18 cellular contexts compared by ENCODE assay signal in genomic region chr12:9708853-9709252, GRCh38. TPM values are rescaled to one million over a fixed set of nuclear protein-coding genes. Genes with fewer than 3 reads are reported as not detected.
A peak's percentile ranks its signal among the peaks of the same experiment; 100 is the strongest.
DNase-seq lines count a peak whose midpoint lies in the region; ATAC-seq, FAIRE-seq and TF ChIP-seq lines count a peak whose summit lies in the region.
"Had no signal": no experiment of that assay in that cellular context is flagged by ENCODE, and none has a peak within 500 bp of the region (broad histone marks: within the 10 kb centered on the region; RNA-seq: fewer than 3 reads in every experiment).

No MANE protein-coding gene starts in this region.

- H3K9me3 ChIP-seq in DND-41 (ENCODE audit: insufficient read depth, low read length, severe bottlenecking) (no peaks in the 10 kb centered on the region), endothelial cell of umbilical vein (replicated peaks; ENCODE audit: control insufficient read depth, insufficient read depth, low read length) (no peaks in the 10 kb centered on the region), psoas muscle (no peaks in the 10 kb centered on the region)
- H3K9me3 ChIP-seq: colonic mucosa, MG63 had no signal

- peak; percentile 73 for FAIRE-seq in endothelial cell of umbilical vein (lab: Jason Lieb, UNC)
- FAIRE-seq: endometrium had no signal

- H3K9me3 Mint-ChIP-seq in activated CD4-positive, alpha-beta T cell treated with anti-CD3 and anti-CD28 coated beads, Interleukin-2, amount 10 ng/mL, durations not matched to agents 24 days and 14 days, result peaks cover 12% of the 10 kb centered on the region
- H3K9me3 Mint-ChIP-seq in activated B cell treated with CpG ODN at 0.5 μM for 24 hours (peaks cover 5% of the 10 kb centered on the region), endothelial cell (ENCODE audit: unreplicated experiment) (no peaks in the 10 kb centered on the region)

- no peak for TF ChIP-seq CTCF in DND-41 (IDR thresholded peaks at IDR 0.05; ENCODE audit: borderline replicate concordance, extremely low read depth, low read length, poor library complexity, severe bottlenecking)
- TF ChIP-seq CTCF in activated B cell treated with CpG ODN at 0.5 μM for 24 hours (IDR thresholded peaks at IDR 0.05), result no peak
- TF ChIP-seq CTCF in endothelial cell of umbilical vein (IDR thresholded peaks at IDR 0.05; ENCODE audit: extremely low read depth in 1 of 2, insufficient read depth in 1 of 2, low read depth in 1 of 2, low read length in 2 of 2), result no peak
- TF ChIP-seq CTCF in psoas muscle (IDR thresholded peaks at IDR 0.05), result no peak
- TF ChIP-seq CTCF in endothelial cell (IDR thresholded peaks at IDR 0.05; ENCODE audit: unreplicated experiment), result no peak

- H3K27me3 Mint-ChIP-seq in activated CD4-positive, alpha-beta T cell treated with anti-CD3 and anti-CD28 coated beads, Interleukin-2, amount 10 ng/mL, durations not matched to agents 24 days and 14 days, result no peaks in the 10 kb centered on the region
- no peaks in the 10 kb centered on the region for H3K27me3 Mint-ChIP-seq in activated B cell treated with CpG ODN at 0.5 μM for 24 hours
- peaks cover 2% of the 10 kb centered on the region for H3K27me3 Mint-ChIP-seq in endothelial cell (ENCODE audit: unreplicated experiment)

- H2AFZ ChIP-seq in DND-41 (ENCODE audit: low read depth, low read length) (peak overlapping the region; percentile 2; the same call in 1 of the 2 replicates), endothelial cell of umbilical vein (ENCODE audit: low read depth, low read length) (no peak overlapping the region)
- H2AFZ ChIP-seq: GM23248 had no signal

- H3K27ac ChIP-seq in DND-41 (ENCODE audit: low read length) (no peak overlapping the region), endothelial cell of umbilical vein (ENCODE audit: insufficient read depth, low read depth, low read length) (no peak overlapping the region), psoas muscle (no peak overlapping the region)
- H3K27ac ChIP-seq: 22Rv1, colonic mucosa, GM23248 had no signal

- intact Hi-C loops in activated CD4-positive, alpha-beta T cell treated with anti-CD3 and anti-CD28 coated beads, Interleukin-2, amount 10 ng/mL, durations not matched to agents 24 days and 14 days (cut with micrococcal nuclease), result loop anchor here (1.0 to 5.0 kb wide), 4 partner anchors 9 to 377 kb away; no protein-coding TSS in a partner anchor
- intact Hi-C loops in activated B cell treated with CpG ODN at 0.5 μM for 24 hours (cut with micrococcal nuclease) (loop anchor here (1.0 to 5.0 kb wide), 2 partner anchors 37 to 75 kb away; no protein-coding TSS in a partner anchor), endothelial cell of umbilical vein (cut with micrococcal nuclease) (loop anchor here (1.0 to 5.0 kb wide), 3 partner anchors 75 to 378 kb away; no protein-coding TSS in a partner anchor), psoas muscle (cut with DNase I) (loop anchor here in 1 of 2 donors (1.0 to 2.0 kb wide), 2 partner anchors 75 to 378 kb away; no protein-coding TSS in a partner anchor)

- CTCF ChIA-PET in activated B cell treated with CpG ODN at 0.5 μM for 24 hours (lab: Charles Lee) (interaction anchor here (0.7 to 4.9 kb wide), 14 partner anchors 9 to 378 kb away, joined by 4 to 36 read pairs (median 10); partner anchors contain the start of gene CLEC2D), endothelial cell of umbilical vein (lab: Charles Lee) (interaction anchor here (0.6 to 2.8 kb wide), 32 partner anchors 9 to 378 kb away, joined by 3 to 132 read pairs (median 5); partner anchors contain the start of gene CLEC2D)

- H3K4me3 ChIP-seq in DND-41 (ENCODE audit: low read depth in 1 of 2, low read length in 2 of 2) (no peak overlapping the region), endothelial cell of umbilical vein (replicated peaks in 1 of 3; ENCODE audit: insufficient read depth in 1 of 3, low read depth in 1 of 3, low read length in 3 of 3) (no peak overlapping the region), psoas muscle (no peak overlapping the region)
- H3K4me3 ChIP-seq: colonic mucosa, GM23248, MG63 had no signal

- H3K9ac ChIP-seq in DND-41 (ENCODE audit: low read depth, low read length), result no peak overlapping the region
- H3K9ac ChIP-seq in endothelial cell of umbilical vein (replicated peaks; ENCODE audit: extremely low read depth, insufficient read depth, low read length), result no peak overlapping the region
- H3K9ac ChIP-seq: GM23248 had no signal

- TF ChIP-seq POLR2A in endothelial cell of umbilical vein (IDR thresholded peaks at IDR 0.05; ENCODE audit: low read depth, low read length), result no peak

- H3K27me3 ChIP-seq in DND-41 (ENCODE audit: insufficient read depth, low read length, poor library complexity) (no peaks in the 10 kb centered on the region), endothelial cell of umbilical vein (ENCODE audit: control insufficient read depth in 2 of 2, insufficient read depth in 2 of 2, low read length in 2 of 2) (no peaks in the 10 kb centered on the region), psoas muscle (ENCODE audit: insufficient read depth in 3 of 3, low read length in 2 of 3) (no peaks in the 10 kb centered on the region)
- H3K27me3 ChIP-seq: colonic mucosa, MG63 had no signal

- H3K27ac Mint-ChIP-seq in activated CD4-positive, alpha-beta T cell treated with anti-CD3 and anti-CD28 coated beads, Interleukin-2, amount 10 ng/mL, durations not matched to agents 24 days and 14 days, result peak overlapping the region; percentile 86
- H3K27ac Mint-ChIP-seq in activated B cell treated with CpG ODN at 0.5 μM for 24 hours (peak overlapping the region; percentile 93), endothelial cell (ENCODE audit: unreplicated experiment) (no peak overlapping the region)

- no peaks in the 10 kb centered on the region for H4K20me1 ChIP-seq in DND-41 (ENCODE audit: insufficient read depth, low read length)
- no peaks in the 10 kb centered on the region for H4K20me1 ChIP-seq in endothelial cell of umbilical vein (replicated peaks; ENCODE audit: control insufficient read depth, extremely low read depth, insufficient read depth, low read length)

- no peak for DNase-seq in activated CD4-positive, alpha-beta T cell treated with anti-CD3 and anti-CD28 coated beads, Interleukin-2, amount 10 ng/mL, durations not matched to agents 24 days and 14 days
- DNase-seq in activated CD4-positive, alpha-beta T cell treated with anti-CD3 and anti-CD28 coated beads for 48 hours, result no peak
- no peak for DNase-seq in DND-41
- no peak for DNase-seq in activated B cell treated with CpG ODN at 0.5 μM for 24 hours
- peak; percentile 17 for DNase-seq in endothelial cell of umbilical vein (ENCODE audit: low read depth, low spot score)
- no peak for DNase-seq in psoas muscle
- DNase-seq in SIG-M5 treated with dmso at 0.1 percent for 504 hours (lab: John Stamatoyannopoulos, UW; ENCODE audit: unreplicated experiment), result no peak
- no peak for DNase-seq in endothelial cell (ENCODE audit: low spot score)
- DNase-seq: GF-D8 had no signal

- H3K4me1 ChIP-seq in DND-41 (ENCODE audit: insufficient read depth, low read length), result peaks cover 19% of the 10 kb centered on the region
- no peaks in the 10 kb centered on the region for H3K4me1 ChIP-seq in endothelial cell of umbilical vein (ENCODE audit: control insufficient read depth, extremely low read depth, insufficient read depth, low read length)
- no peaks in the 10 kb centered on the region for H3K4me1 ChIP-seq in psoas muscle
- H3K4me1 ChIP-seq: colonic mucosa had no signal

- no peak overlapping the region for H3K4me2 ChIP-seq in DND-41 (ENCODE audit: insufficient read depth, low read length)
- no peak overlapping the region for H3K4me2 ChIP-seq in endothelial cell of umbilical vein (ENCODE audit: insufficient read depth, low read length)

- H3K79me2 ChIP-seq in DND-41 (ENCODE audit: insufficient read depth, low read length), result no peaks in the 10 kb centered on the region
- no peaks in the 10 kb centered on the region for H3K79me2 ChIP-seq in endothelial cell of umbilical vein (ENCODE audit: control insufficient read depth, insufficient read depth, low read length)

- ATAC-seq in DND-41 (ENCODE audit: insufficient read depth, low read depth), result no peak
- ATAC-seq in activated B cell treated with CpG ODN at 0.5 μM for 24 hours (ENCODE audit: low read depth), result no peak
- ATAC-seq in psoas muscle, result no peak

- WGBS in psoas muscle, 3 donors, result 87 to 94% (median 93%) methylated on average over 3 of the region's 3 CpGs

- BruUV-seq in endothelial cell of umbilical vein (replicated peaks; lab: Mats Ljungman, UMichigan), result no TSS peak

- H3K9me1 ChIP-seq in endothelial cell of umbilical vein (replicated peaks; ENCODE audit: control insufficient read depth, extremely low read depth, insufficient read depth, low read length), result no peaks in the 10 kb centered on the region

- peaks cover 38% of the 10 kb centered on the region for H3K36me3 Mint-ChIP-seq in activated CD4-positive, alpha-beta T cell treated with anti-CD3 and anti-CD28 coated beads, Interleukin-2, amount 10 ng/mL, durations not matched to agents 24 days and 14 days (ENCODE audit: low read depth)
- peaks cover 19% of the 10 kb centered on the region for H3K36me3 Mint-ChIP-seq in activated B cell treated with CpG ODN at 0.5 μM for 24 hours (ENCODE audit: low read depth)
- H3K36me3 Mint-ChIP-seq in endothelial cell (ENCODE audit: low read depth, unreplicated experiment), result no peaks in the 10 kb centered on the region

- POLR2A ChIA-PET in activated B cell treated with CpG ODN at 0.5 μM for 24 hours (lab: Charles Lee), result interaction anchor here (1.0 to 9.1 kb wide), 13 partner anchors 8 to 378 kb away, joined by 3 to 89 read pairs (median 7); partner anchors contain the start of gene CLEC2D
- POLR2A ChIA-PET in endothelial cell of umbilical vein (lab: Charles Lee), result no interaction called here

- dilution Hi-C loops in endothelial cell of umbilical vein (cut with MboI; ENCODE audit: extremely low pct_ligation_motif_present, low sequenced_read_pairs), result no loop called here

- H3K4me1 Mint-ChIP-seq in activated CD4-positive, alpha-beta T cell treated with anti-CD3 and anti-CD28 coated beads, Interleukin-2, amount 10 ng/mL, durations not matched to agents 24 days and 14 days, result peaks cover 48% of the 10 kb centered on the region
- peaks cover 94% of the 10 kb centered on the region for H3K4me1 Mint-ChIP-seq in activated B cell treated with CpG ODN at 0.5 μM for 24 hours
- peaks cover 5% of the 10 kb centered on the region for H3K4me1 Mint-ChIP-seq in endothelial cell (ENCODE audit: unreplicated experiment)

- no peak overlapping the region for H3K4me3 Mint-ChIP-seq in activated CD4-positive, alpha-beta T cell treated with anti-CD3 and anti-CD28 coated beads, Interleukin-2, amount 10 ng/mL, durations not matched to agents 24 days and 14 days
- H3K4me3 Mint-ChIP-seq in activated B cell treated with CpG ODN at 0.5 μM for 24 hours (no peak overlapping the region), endothelial cell (ENCODE audit: unreplicated experiment) (no peak overlapping the region)

- H3K36me3 ChIP-seq in DND-41 (ENCODE audit: insufficient read depth, low read length) (no peaks in the 10 kb centered on the region), endothelial cell of umbilical vein (ENCODE audit: control insufficient read depth in 2 of 2, extremely low read depth in 1 of 2, insufficient read depth in 2 of 2, low read length in 2 of 2) (no peaks in the 10 kb centered on the region), psoas muscle (ENCODE audit: insufficient read depth in 1 of 2, low read depth in 1 of 2) (no peaks in the 10 kb centered on the region)
- H3K36me3 ChIP-seq: colonic mucosa, MG63 had no signal

RNA-seq across cellular contexts. Expression of gene CLECL1, which starts 24.0 kb away (rescaled TPM):
- 5.3 and 9.1 TPM in 2 replicates for total RNA-seq in activated CD4-positive, alpha-beta T cell treated with anti-CD3 and anti-CD28 coated beads, Interleukin-2, amount 10 ng/mL, durations not matched to agents 24 days and 14 days
- total RNA-seq in activated B cell treated with CpG ODN at 0.5 μM for 24 hours, result 111 and 115 TPM in 2 replicates
- not detected in 2 replicates for total RNA-seq in endothelial cell of umbilical vein
- polyA plus RNA-seq in endothelial cell of umbilical vein, result not detected in 2 replicates
- polyA plus RNA-seq in endothelial cell of umbilical vein (2011; cell fraction: cytosol; rRNA removed), result not detected in 2 replicates
- not detected in 2 replicates for polyA plus RNA-seq in endothelial cell of umbilical vein (2011; cell fraction: nucleus; rRNA removed)
- polyA plus RNA-seq in endothelial cell of umbilical vein (2012), result not detected in 2 replicates
- not detected in 2 replicates for polyA minus RNA-seq in endothelial cell of umbilical vein
- not detected for polyA minus RNA-seq in endothelial cell of umbilical vein (2011; cell fraction: cytosol; rRNA and poly(A)+ RNA removed)
- polyA minus RNA-seq in endothelial cell of umbilical vein (2011; cell fraction: nucleus; rRNA and poly(A)+ RNA removed), result not detected in 2 replicates
- total RNA-seq in psoas muscle, result under 1 TPM in 1 of 4 donors, not detected in 3; 0.42 TPM
- polyA plus RNA-seq in psoas muscle, result under 1 TPM in 2 of 3 donors, not detected in 1; 0.10 to 0.28 TPM
- total RNA-seq in endothelial cell (ENCODE audit: unreplicated experiment), result not detected
- total RNA-seq: GM23248, NCI-H460, PC-3, Right ventricle myocardium superior had no signal
- polyA plus RNA-seq: GM23248, neural cell had no signal

RNA-seq across cellular contexts. Expression of gene CLEC2D, which starts 39.3 kb away (rescaled TPM):
- total RNA-seq in activated CD4-positive, alpha-beta T cell treated with anti-CD3 and anti-CD28 coated beads, Interleukin-2, amount 10 ng/mL, durations not matched to agents 24 days and 14 days, result 386 and 391 TPM in 2 replicates
- total RNA-seq in activated B cell treated with CpG ODN at 0.5 μM for 24 hours, result 437 and 492 TPM in 2 replicates
- 4.1 and 6.5 TPM in 2 replicates for total RNA-seq in endothelial cell of umbilical vein
- 1.4 and 1.8 TPM in 2 replicates for polyA plus RNA-seq in endothelial cell of umbilical vein
- 0.63 and 0.75 TPM in 2 replicates for polyA plus RNA-seq in endothelial cell of umbilical vein (2011; cell fraction: cytosol; rRNA removed)
- 17.7 and 18.0 TPM in 2 replicates for polyA plus RNA-seq in endothelial cell of umbilical vein (2011; cell fraction: nucleus; rRNA removed)
- polyA plus RNA-seq in endothelial cell of umbilical vein (2012), result 1.1 and 1.2 TPM in 2 replicates
- polyA minus RNA-seq in endothelial cell of umbilical vein, result 2.1 and 3.7 TPM in 2 replicates
- 0.61 TPM for polyA minus RNA-seq in endothelial cell of umbilical vein (2011; cell fraction: cytosol; rRNA and poly(A)+ RNA removed)
- polyA minus RNA-seq in endothelial cell of umbilical vein (2011; cell fraction: nucleus; rRNA and poly(A)+ RNA removed), result 7.1 and 7.4 TPM in 2 replicates
- total RNA-seq in psoas muscle, result 1 to 10 TPM in 3 of 4 donors, under 1 TPM in 1; 0.97 to 2.5 (median 1.6) TPM
- polyA plus RNA-seq in psoas muscle, result under 1 TPM; 0.42 to 0.59 (median 0.56) TPM
- total RNA-seq in endothelial cell (ENCODE audit: unreplicated experiment), result 18.9 TPM

RNA-seq across cellular contexts. Expression of gene CD69, which starts 51.8 kb away (rescaled TPM):
- total RNA-seq in activated CD4-positive, alpha-beta T cell treated with anti-CD3 and anti-CD28 coated beads, Interleukin-2, amount 10 ng/mL, durations not matched to agents 24 days and 14 days, result 106 and 111 TPM in 2 replicates
- total RNA-seq in activated B cell treated with CpG ODN at 0.5 μM for 24 hours (23.7 and 26.7 TPM in 2 replicates), endothelial cell of umbilical vein (0.49 and 1.2 TPM in 2 replicates), psoas muscle (under 1 TPM; 0.22 to 0.82 (median 0.57) TPM), endothelial cell (ENCODE audit: unreplicated experiment) (0.69 TPM)
- polyA plus RNA-seq in endothelial cell of umbilical vein (2.9 and 4.4 TPM in 2 replicates), psoas muscle (1 to 10 TPM in 1 of 3 donors, under 1 TPM in 2; 0.13 to 1.1 (median 0.14) TPM)
- polyA plus RNA-seq in endothelial cell of umbilical vein (2011; cell fraction: cytosol; rRNA removed), result 3.6 and 4.4 TPM in 2 replicates
- 17.7 and 22.0 TPM in 2 replicates for polyA plus RNA-seq in endothelial cell of umbilical vein (2011; cell fraction: nucleus; rRNA removed)
- 20.6 and 39.3 TPM in 2 replicates for polyA plus RNA-seq in endothelial cell of umbilical vein (2012)
- 6.4 and 7.9 TPM in 2 replicates for polyA minus RNA-seq in endothelial cell of umbilical vein
- not detected for polyA minus RNA-seq in endothelial cell of umbilical vein (2011; cell fraction: cytosol; rRNA and poly(A)+ RNA removed)
- polyA minus RNA-seq in endothelial cell of umbilical vein (2011; cell fraction: nucleus; rRNA and poly(A)+ RNA removed), result 11.8 and 17.0 TPM in 2 replicates
- total RNA-seq: GM23248, NCI-H460, PC-3 had no signal
- polyA plus RNA-seq: GM23248 had no signal

Comparison
In these comparisons a context has a peak if more than half of its experiments do, and no peak if none do; other contexts are left out.
1. RNA of gene CLECL1, which starts 24.0 kb away (total RNA-seq): 111 to 115 TPM in activated B cell treated with CpG ODN at 0.5 μM for 24 hours; 5.3 to 9.1 TPM in activated CD4-positive, alpha-beta T cell treated with anti-CD3 and anti-CD28 coated beads, Interleukin-2, amount 10 ng/mL, durations not matched to agents 24 days and 14 days, 0.42 TPM in psoas muscle, not detected in endothelial cell of umbilical vein and not detected in endothelial cell (single experiment); every median in the first group is over 10 times any median in the second.
2. RNA of gene CLEC2D, which starts 39.3 kb away (total RNA-seq): 437 to 492 TPM in activated B cell treated with CpG ODN at 0.5 μM for 24 hours and 386 to 391 TPM in activated CD4-positive, alpha-beta T cell treated with anti-CD3 and anti-CD28 coated beads, Interleukin-2, amount 10 ng/mL, durations not matched to agents 24 days and 14 days; 18.9 TPM in endothelial cell (single experiment), 4.1 to 6.5 TPM in endothelial cell of umbilical vein and 0.97 to 2.5 TPM in psoas muscle; every median in the first group is over 10 times any median in the second.
3. RNA of gene CD69, which starts 51.8 kb away (total RNA-seq): 106 to 111 TPM in activated CD4-positive, alpha-beta T cell treated with anti-CD3 and anti-CD28 coated beads, Interleukin-2, amount 10 ng/mL, durations not matched to agents 24 days and 14 days and 23.7 to 26.7 TPM in activated B cell treated with CpG ODN at 0.5 μM for 24 hours; 0.69 TPM in endothelial cell (single experiment), 0.22 to 0.82 TPM in psoas muscle and 0.49 to 1.2 TPM in endothelial cell of umbilical vein; every median in the first group is over 10 times any median in the second.